1 cellular context compared by ENCODE assay signal in genomic region chr15:67019886-67020520, GRCh38.
TF ChIP-seq lines count a peak whose summit lies in the region.

No MANE protein-coding gene starts in this region.

TF ChIP-seq in IMR-90, 13 proteins besides CTCF, POLR2A, EP300 and RAD21:
- TF ChIP-seq RCOR1 (IDR thresholded peaks at IDR 0.05; ENCODE audit: insufficient replicate concordance, low read length) (no peak), MXI1 (IDR thresholded peaks at IDR 0.05; ENCODE audit: borderline replicate concordance, low read depth, low read length) (no peak), MAFK (IDR thresholded peaks at IDR 0.05; ENCODE audit: low read depth, low read length) (no peak), ELK1 (IDR thresholded peaks at IDR 0.05; ENCODE audit: borderline replicate concordance, low read depth, low read length) (no peak), MAZ (IDR thresholded peaks at IDR 0.05; ENCODE audit: borderline replicate concordance, low read depth, low read length) (no peak), NFE2L2 (IDR thresholded peaks at IDR 0.05; ENCODE audit: low read depth, low read length) (no peak), BHLHE40 (IDR thresholded peaks at IDR 0.05; ENCODE audit: low read depth, low read length) (no peak), SMC3 (IDR thresholded peaks at IDR 0.05; ENCODE audit: low read depth, low read length) (no peak), CEBPB (IDR thresholded peaks at IDR 0.05; ENCODE audit: low read depth, low read length) (no peak), FOS (IDR thresholded peaks at IDR 0.05; ENCODE audit: low read depth, low read length) (no peak), RFX5 (IDR thresholded peaks at IDR 0.05; ENCODE audit: low read depth, low read length) (no peak), USF2 (IDR thresholded peaks at IDR 0.05; ENCODE audit: low read depth, low read length) (no peak), CHD1 (IDR thresholded peaks at IDR 0.05; ENCODE audit: low read depth, low read length) (no peak)
TF ChIP-seq in IMR-90: peak in this region for 0.
